Comparison of ENCODE assay signal across 10 cellular contexts in the genomic region with DNA sequence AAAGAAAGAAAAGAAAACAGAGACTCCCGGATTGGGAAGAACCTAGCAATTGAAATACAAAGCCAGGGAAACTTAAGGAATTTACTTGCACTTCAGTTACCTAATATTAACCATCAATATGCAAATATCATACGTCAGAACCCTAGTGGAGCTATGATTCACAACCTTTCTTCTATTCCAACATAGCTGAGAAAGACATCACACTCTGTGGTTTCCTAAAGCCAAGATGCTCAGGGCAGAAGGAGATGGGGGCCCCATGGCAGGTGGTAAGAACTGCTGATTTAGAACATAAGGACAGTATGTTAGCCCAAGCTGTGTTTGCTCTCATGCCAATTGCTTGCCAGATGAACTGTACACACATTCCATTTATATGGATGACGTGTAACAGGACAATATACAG. TPM values are rescaled to one million over a fixed set of nuclear protein-coding genes. Genes with fewer than 3 reads are reported as not detected.
DNase-seq lines count a peak whose midpoint lies in the region; ATAC-seq and TF ChIP-seq lines count a peak whose summit lies in the region.
"Had no signal": no experiment of that assay in that cellular context is flagged by ENCODE, and none has a peak within 500 bp of the region (broad histone marks: within the 10 kb centered on the region; RNA-seq: fewer than 3 reads in every experiment).

No MANE protein-coding gene starts in this region.

- H3K4me1 Mint-ChIP-seq in activated naive CD8-positive, alpha-beta T cell treated with anti-CD3 and anti-CD28 coated beads, Interleukin-2, amount 50 U/mL, for 24 hours, result peaks cover 45% of the 10 kb centered on the region

- H3K36me3 Mint-ChIP-seq in activated naive CD8-positive, alpha-beta T cell treated with anti-CD3 and anti-CD28 coated beads, Interleukin-2, amount 50 U/mL, for 24 hours (ENCODE audit: low read depth), result no peaks in the 10 kb centered on the region

- H3K4me3 ChIP-seq in colonic mucosa, result no peak overlapping the region

- H3K4me3 Mint-ChIP-seq in activated naive CD8-positive, alpha-beta T cell treated with anti-CD3 and anti-CD28 coated beads, Interleukin-2, amount 50 U/mL, for 24 hours, result no peak overlapping the region
- H3K4me3 Mint-ChIP-seq: stimulated activated naive CD8-positive, alpha-beta T cell treated with anti-CD3 and anti-CD28 coated beads, Interleukin-15, Interleukin-2, amounts not matched to agents 100 ng/mL and 50 ng/mL, for 24 hours had no signal

- ATAC-seq in HG03342 (IDR thresholded peaks at IDR 0.05; ENCODE audit: unreplicated experiment) (peak; percentile 63), GM21786 (IDR thresholded peaks at IDR 0.05; ENCODE audit: unreplicated experiment) (no peak)
- peak; percentile 77 for ATAC-seq in activated naive CD8-positive, alpha-beta T cell treated with anti-CD3 and anti-CD28 coated beads, Interleukin-2, amount 50 U/mL, for 24 hours
- ATAC-seq: sciatic nerve had no signal

- no peaks in the 10 kb centered on the region for H3K27me3 Mint-ChIP-seq in activated naive CD8-positive, alpha-beta T cell treated with anti-CD3 and anti-CD28 coated beads, Interleukin-2, amount 50 U/mL, for 24 hours
- H3K27me3 Mint-ChIP-seq: stimulated activated naive CD8-positive, alpha-beta T cell treated with anti-CD3 and anti-CD28 coated beads, Interleukin-15, Interleukin-2, amounts not matched to agents 100 ng/mL and 50 ng/mL, for 24 hours had no signal

- H3K9ac ChIP-seq in colonic mucosa (ENCODE audit: low read depth in 2 of 2, low read length in 2 of 2), result no peak overlapping the region

- no peaks in the 10 kb centered on the region for H3K27me3 ChIP-seq in colonic mucosa

- no peaks in the 10 kb centered on the region for H3K9me3 ChIP-seq in colonic mucosa

- no peaks in the 10 kb centered on the region for H3K36me3 ChIP-seq in colonic mucosa

- no peaks in the 10 kb centered on the region for H3K9me3 Mint-ChIP-seq in activated naive CD8-positive, alpha-beta T cell treated with anti-CD3 and anti-CD28 coated beads, Interleukin-2, amount 50 U/mL, for 24 hours
- H3K9me3 Mint-ChIP-seq: stimulated activated naive CD8-positive, alpha-beta T cell treated with anti-CD3 and anti-CD28 coated beads, Interleukin-15, Interleukin-2, amounts not matched to agents 100 ng/mL and 50 ng/mL, for 24 hours had no signal

- no peak overlapping the region for H3K27ac ChIP-seq in colonic mucosa

- no peaks in the 10 kb centered on the region for H3K4me1 ChIP-seq in colonic mucosa

- TF ChIP-seq CTCF in GM10266 (IDR thresholded peaks at IDR 0.05; ENCODE audit: control insufficient read depth, insufficient read depth, low read depth, missing control alignments) (no peak), colonic mucosa (IDR thresholded peaks at IDR 0.05) (no peak)

- intact Hi-C loops in colonic mucosa (cut with DNase I), result no loop called here

- DNase-seq in GM10266 (ENCODE audit: extremely low spot score) (peak; percentile 37), kidney tubule cell (ENCODE audit: low spot score) (peak; percentile 76), NCI-H1930 (lab: John Stamatoyannopoulos, UW) (no peak), colonic mucosa (no peak)
- DNase-seq in activated naive CD8-positive, alpha-beta T cell treated with anti-CD3 and anti-CD28 coated beads, Interleukin-2, amount 50 U/mL, for 24 hours, result no peak
- DNase-seq in stimulated activated CD4-positive, alpha-beta T cell treated with anti-CD3 and anti-CD28 coated beads, Interleukin-12 subunit alpha, Interleukin-12 subunit beta, amount 100 ng/mL, for 4 hours, result no peak

- no peak overlapping the region for H3K27ac Mint-ChIP-seq in activated naive CD8-positive, alpha-beta T cell treated with anti-CD3 and anti-CD28 coated beads, Interleukin-2, amount 50 U/mL, for 24 hours
- H3K27ac Mint-ChIP-seq: stimulated activated naive CD8-positive, alpha-beta T cell treated with anti-CD3 and anti-CD28 coated beads, Interleukin-15, Interleukin-2, amounts not matched to agents 100 ng/mL and 50 ng/mL, for 24 hours had no signal

RNA-seq across cellular contexts. Expression of a gene that starts 34.7 kb away (rescaled TPM):
- 10 to 100 TPM; 39.6 to 41.7 TPM for total RNA-seq in colonic mucosa

Comparison
In these comparisons a context has a peak if more than half of its experiments do, and no peak if none do; other contexts are left out.
1. DNase-seq: peak in GM10266 (single experiment) and kidney tubule cell (single experiment); none in activated naive CD8-positive, alpha-beta T cell treated with anti-CD3 and anti-CD28 coated beads, Interleukin-2, amount 50 U/mL, for 24 hours (single experiment), NCI-H1930 (0 of 2), colonic mucosa (single experiment) and stimulated activated CD4-positive, alpha-beta T cell treated with anti-CD3 and anti-CD28 coated beads, Interleukin-12 subunit alpha, Interleukin-12 subunit beta, amount 100 ng/mL, for 4 hours (single experiment).